In the genomic region with DNA sequence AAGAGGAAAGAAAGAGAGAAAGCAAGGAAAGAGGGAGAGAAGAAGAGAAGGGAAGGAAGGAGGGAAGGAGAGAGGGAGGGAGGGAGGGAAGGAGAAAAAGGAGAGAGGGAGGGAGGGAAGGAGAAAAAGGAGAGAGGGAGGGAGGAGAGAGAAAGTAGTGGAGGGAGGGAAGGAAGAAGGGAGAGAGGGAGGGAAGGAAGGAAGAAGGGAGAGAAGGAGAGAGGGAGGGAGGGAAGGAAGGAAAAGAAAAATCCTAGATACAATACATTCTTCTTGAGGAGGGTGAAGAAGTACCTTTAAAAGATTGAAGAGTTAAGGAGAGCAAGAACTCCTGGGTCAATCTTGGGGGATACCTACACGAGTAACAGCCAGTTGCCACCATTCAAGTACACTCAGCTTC, we compare ENCODE assay signal across 28 cellular contexts. TPM values are rescaled to one million over a fixed set of nuclear protein-coding genes. Genes with fewer than 3 reads are reported as not detected.
"Had no signal": no experiment of that assay in that cellular context is flagged by ENCODE, and none has a peak within 500 bp of the region (broad histone marks: within the 10 kb centered on the region; RNA-seq: fewer than 3 reads in every experiment).

No MANE protein-coding gene starts in this region.

- H3K9me3 Mint-ChIP-seq: immature natural killer cell; naive B cell; nephron; neural crest cell; stimulated activated naive CD8-positive, alpha-beta T cell treated with anti-CD3 and anti-CD28 coated beads, Interleukin-15, Interleukin-2, amounts not matched to agents 100 ng/mL and 50 ng/mL, for 24 hours had no signal

- H3K27me3 Mint-ChIP-seq: stimulated activated naive CD8-positive, alpha-beta T cell treated with anti-CD3 and anti-CD28 coated beads, Interleukin-15, Interleukin-2, amounts not matched to agents 100 ng/mL and 50 ng/mL, for 24 hours had no signal

- DNase-seq: heart left ventricle; hypothalamus; immature natural killer cell; kidney; left colon; left lung; lower lobe of right lung; mammary epithelial cell; mesenchymal stem cell; naive B cell; nucleus accumbens; pancreas; posterior cingulate gyrus; retina; right cardiac atrium; sigmoid colon; small intestine; spleen; stimulated activated CD4-positive, alpha-beta T cell treated with anti-CD3 and anti-CD28 coated beads, Interleukin-4, amount 100 ng/mL, for 24 hours; stimulated activated naive CD4-positive, alpha-beta T cell; substantia nigra; trophoblast cell; upper lobe of right lung had no signal

- H3K4me3 ChIP-seq: heart left ventricle, left lung, lower lobe of right lung, pancreas, prostate gland, sigmoid colon, spleen, upper lobe of right lung had no signal

- H3K27me3 ChIP-seq: heart left ventricle, left lung, pancreas, sigmoid colon, spleen, upper lobe of right lung had no signal

- H3K27ac Mint-ChIP-seq: immature natural killer cell; naive B cell; stimulated activated naive CD8-positive, alpha-beta T cell treated with anti-CD3 and anti-CD28 coated beads, Interleukin-15, Interleukin-2, amounts not matched to agents 100 ng/mL and 50 ng/mL, for 24 hours had no signal

- ATAC-seq: heart left ventricle, left lung, lower lobe of right lung, pancreas, right cardiac atrium, upper lobe of right lung had no signal

- H3K4me1 Mint-ChIP-seq: nephron, neural crest cell had no signal

- H3K4me3 Mint-ChIP-seq: immature natural killer cell; naive B cell; nephron; neural crest cell; stimulated activated naive CD8-positive, alpha-beta T cell treated with anti-CD3 and anti-CD28 coated beads, Interleukin-15, Interleukin-2, amounts not matched to agents 100 ng/mL and 50 ng/mL, for 24 hours had no signal

- H3K36me3 ChIP-seq: heart left ventricle, left lung, lower lobe of right lung, pancreas, prostate gland, sigmoid colon, upper lobe of right lung had no signal

- H3K27ac ChIP-seq: heart left ventricle, left lung, lower lobe of right lung, pancreas, spleen, upper lobe of right lung had no signal

- H3K9me3 ChIP-seq: heart left ventricle, left lung, lower lobe of right lung, pancreas, prostate gland, sigmoid colon, spleen, upper lobe of right lung had no signal

- H3K4me1 ChIP-seq: heart left ventricle, left lung, lower lobe of right lung, pancreas, prostate gland, sigmoid colon, upper lobe of right lung had no signal

RNA-seq across cellular contexts. Expression of a gene that starts 29.2 kb away (rescaled TPM):
- total RNA-seq: temporal lobe had no signal
